21 cellular contexts compared by ENCODE assay signal in genomic region chr5:172785429-172786088, GRCh38.
"Had no signal": no experiment of that assay in that cellular context is flagged by ENCODE, and none has a peak within 500 bp of the region (broad histone marks: within the 10 kb centered on the region; RNA-seq: fewer than 3 reads in every experiment).

No MANE protein-coding gene starts in this region.

- H3K9me3 ChIP-seq: left ventricle myocardium inferior, thoracic aorta had no signal

- H3K4me3 Mint-ChIP-seq: activated CD4-positive, alpha-beta memory T cell treated with anti-CD3 and anti-CD28 coated beads, Interleukin-2, amount 10 ng/mL, durations not matched to agents 7 days and 5 days; activated CD4-positive, alpha-beta T cell treated with anti-CD3 and anti-CD28 coated beads, Interleukin-2, amount 10 ng/mL, durations not matched to agents 24 days and 14 days; activated naive CD4-positive, alpha-beta T cell treated with anti-CD3 and anti-CD28 coated beads, Interleukin-2, amount 50 U/mL, for 24 hours; activated T-cell treated with anti-CD3 and anti-CD28 coated beads, Interleukin-2, amount 50 U/mL, for 72 hours; nephron progenitor cell; T-helper 17 cell; type B pancreatic cell had no signal

- H3K27me3 ChIP-seq: foreskin keratinocyte, hepatocyte had no signal

- H3K4me1 Mint-ChIP-seq: activated CD4-positive, alpha-beta T cell treated with anti-CD3 and anti-CD28 coated beads, Interleukin-2, amount 10 ng/mL, durations not matched to agents 24 days and 14 days; activated naive CD4-positive, alpha-beta T cell treated with anti-CD3 and anti-CD28 coated beads, Interleukin-2, amount 50 U/mL, for 24 hours; immature natural killer cell; T-helper 17 cell had no signal

- H3K36me3 Mint-ChIP-seq: activated naive CD4-positive, alpha-beta T cell treated with anti-CD3 and anti-CD28 coated beads, Interleukin-2, amount 50 U/mL, for 24 hours; immature natural killer cell; type B pancreatic cell had no signal

- H3K4me3 ChIP-seq: hepatocyte, left ventricle myocardium inferior, thoracic aorta had no signal

- H3K9me3 Mint-ChIP-seq: activated CD4-positive, alpha-beta memory T cell treated with anti-CD3 and anti-CD28 coated beads, Interleukin-2, amount 10 ng/mL, durations not matched to agents 7 days and 5 days; activated CD4-positive, alpha-beta T cell treated with anti-CD3 and anti-CD28 coated beads, Interleukin-2, amount 10 ng/mL, durations not matched to agents 24 days and 14 days; activated naive CD4-positive, alpha-beta T cell treated with anti-CD3 and anti-CD28 coated beads, Interleukin-2, amount 50 U/mL, for 24 hours; activated T-cell treated with anti-CD3 and anti-CD28 coated beads, Interleukin-2, amount 50 U/mL, for 72 hours; immature natural killer cell; nephron progenitor cell; type B pancreatic cell had no signal

- H2AFZ ChIP-seq: hepatocyte had no signal

- H3K27ac Mint-ChIP-seq: activated CD4-positive, alpha-beta memory T cell treated with anti-CD3 and anti-CD28 coated beads, Interleukin-2, amount 10 ng/mL, durations not matched to agents 7 days and 5 days; activated CD4-positive, alpha-beta T cell treated with anti-CD3 and anti-CD28 coated beads, Interleukin-2, amount 10 ng/mL, durations not matched to agents 24 days and 14 days; activated naive CD4-positive, alpha-beta T cell treated with anti-CD3 and anti-CD28 coated beads, Interleukin-2, amount 50 U/mL, for 24 hours; activated T-cell treated with anti-CD3 and anti-CD28 coated beads, Interleukin-2, amount 50 U/mL, for 72 hours; nephron progenitor cell; type B pancreatic cell had no signal

- DNase-seq: activated CD4-positive, alpha-beta memory T cell treated with anti-CD3 and anti-CD28 coated beads, Interleukin-2, amount 10 ng/mL, durations not matched to agents 7 days and 5 days; activated CD4-positive, alpha-beta T cell treated with anti-CD3 and anti-CD28 coated beads, Interleukin-2, amount 10 ng/mL, durations not matched to agents 24 days and 14 days; activated gamma-delta T cell; activated T-cell treated with anti-CD3 and anti-CD28 coated beads, Interleukin-2, amount 50 U/mL, for 72 hours; aorta; central memory CD4-positive, alpha-beta T cell; effector memory CD4-positive, alpha-beta T cell; foreskin keratinocyte; immature natural killer cell; left ventricle myocardium inferior; mammary epithelial cell; nephron progenitor cell; nucleus accumbens; stimulated activated CD4-positive, alpha-beta T cell treated with anti-CD3 and anti-CD28 coated beads, Interleukin-4, amount 100 ng/mL, for 24 hours; stimulated activated naive CD4-positive, alpha-beta T cell treated with Interleukin-2 at 50 U/mL for 16 hours; SW 1271; T-helper 17 cell had no signal

- H3K27me3 Mint-ChIP-seq: activated CD4-positive, alpha-beta memory T cell treated with anti-CD3 and anti-CD28 coated beads, Interleukin-2, amount 10 ng/mL, durations not matched to agents 7 days and 5 days; activated CD4-positive, alpha-beta T cell treated with anti-CD3 and anti-CD28 coated beads, Interleukin-2, amount 10 ng/mL, durations not matched to agents 24 days and 14 days; activated naive CD4-positive, alpha-beta T cell treated with anti-CD3 and anti-CD28 coated beads, Interleukin-2, amount 50 U/mL, for 24 hours; T-helper 17 cell; type B pancreatic cell had no signal

- H3K79me2 ChIP-seq: hepatocyte had no signal

- H3K27ac ChIP-seq: foreskin keratinocyte, hepatocyte, left ventricle myocardium inferior, thoracic aorta had no signal

- ATAC-seq: activated T-cell treated with anti-CD3 and anti-CD28 coated beads, Interleukin-2, amount 50 U/mL, for 72 hours; foreskin keratinocyte; T-helper 17 cell had no signal

- H3K4me2 ChIP-seq: hepatocyte had no signal

- H3K36me3 ChIP-seq: left ventricle myocardium inferior, thoracic aorta had no signal
